16 cellular contexts compared by ENCODE assay signal in genomic region chr2:74044999-74045398, GRCh38.
DNase-seq lines count a peak whose midpoint lies in the region; ATAC-seq and TF ChIP-seq lines count a peak whose summit lies in the region.
"Had no signal": no experiment of that assay in that cellular context is flagged by ENCODE, and none has a peak within 500 bp of the region (broad histone marks: within the 10 kb centered on the region; RNA-seq: fewer than 3 reads in every experiment).

No MANE protein-coding gene starts in this region.

- peak overlapping the region; percentile 64 for H3K27ac Mint-ChIP-seq in activated naive CD8-positive, alpha-beta T cell
- H3K27ac Mint-ChIP-seq in activated naive CD8-positive, alpha-beta T cell treated with anti-CD3 and anti-CD28 coated beads for 36 hours: no peak overlapping the region
- H3K27ac Mint-ChIP-seq in HFFc6: 0 out of 2 replicates have a peak overlapping the region, but pooled peaks have one; percentile 32
- H3K27ac Mint-ChIP-seq: GM23338 had no signal

- H3K9me3 Mint-ChIP-seq in activated naive CD8-positive, alpha-beta T cell (ENCODE audit: low read depth): no peaks in the 10 kb centered on the region
- H3K9me3 Mint-ChIP-seq in activated naive CD8-positive, alpha-beta T cell treated with anti-CD3 and anti-CD28 coated beads for 36 hours: no peaks in the 10 kb centered on the region
- H3K9me3 Mint-ChIP-seq in HFFc6: no peaks in the 10 kb centered on the region
- H3K9me3 Mint-ChIP-seq: CD14-positive monocyte, GM23338 had no signal

- no peak overlapping the region for H3K4me3 ChIP-seq in fibroblast of mammary gland (ENCODE audit: control insufficient read depth, low read depth, low read length)
- H3K4me3 ChIP-seq: A549, GM23338, K562 had no signal

- peaks cover 53% of the 10 kb centered on the region for H3K4me1 Mint-ChIP-seq in activated naive CD8-positive, alpha-beta T cell (ENCODE audit: low read depth)
- H3K4me1 Mint-ChIP-seq in activated naive CD8-positive, alpha-beta T cell treated with anti-CD3 and anti-CD28 coated beads for 36 hours: peaks cover 38% of the 10 kb centered on the region
- H3K4me1 Mint-ChIP-seq in HFFc6 (ENCODE audit: low read depth): peaks cover 11% of the 10 kb centered on the region

- no peak for DNase-seq in activated naive CD8-positive, alpha-beta T cell treated with anti-CD3 and anti-CD28 coated beads for 36 hours
- no peak for DNase-seq in HFFc6
- peak; percentile 4 for DNase-seq in fibroblast of mammary gland (ENCODE audit: low read depth)
- DNase-seq in left lobe of liver (ENCODE audit: low spot score): no peak
- no peak for DNase-seq in SIG-M5 treated with dmso at 0.1 percent for 504 hours (lab: John Stamatoyannopoulos, UW; ENCODE audit: unreplicated experiment)
- DNase-seq: BE2C, Calu3, DMS153, DMS79 treated with DMSO at 0.1 percent for 48 hours, H7 had no signal

- no peaks in the 10 kb centered on the region for H3K27me3 Mint-ChIP-seq in activated naive CD8-positive, alpha-beta T cell
- no peaks in the 10 kb centered on the region for H3K27me3 Mint-ChIP-seq in activated naive CD8-positive, alpha-beta T cell treated with anti-CD3 and anti-CD28 coated beads for 36 hours
- no peaks in the 10 kb centered on the region; the same call in 1 of the 2 replicates for H3K27me3 Mint-ChIP-seq in HFFc6 (ENCODE audit: insufficient read depth)

- ATAC-seq in GM19397 (IDR thresholded peaks at IDR 0.05; ENCODE audit: unreplicated experiment): no peak
- no peak for ATAC-seq in left lobe of liver
- ATAC-seq: A549, GM23338, K562 had no signal

- no peak for TF ChIP-seq CTCF in HFFc6 (IDR thresholded peaks at IDR 0.05)
- TF ChIP-seq CTCF in fibroblast of mammary gland (conservative IDR thresholded peaks at IDR 0.05; ENCODE audit: control insufficient read depth, insufficient read depth, low read depth, low read length): no peak

- peaks cover 7% of the 10 kb centered on the region for H3K36me3 Mint-ChIP-seq in activated naive CD8-positive, alpha-beta T cell
- peaks cover 22% of the 10 kb centered on the region for H3K36me3 Mint-ChIP-seq in activated naive CD8-positive, alpha-beta T cell treated with anti-CD3 and anti-CD28 coated beads for 36 hours
- peaks cover 8% of the 10 kb centered on the region for H3K36me3 Mint-ChIP-seq in HFFc6 (ENCODE audit: low read depth)

- no peak overlapping the region for H3K4me3 Mint-ChIP-seq in activated naive CD8-positive, alpha-beta T cell
- H3K4me3 Mint-ChIP-seq in activated naive CD8-positive, alpha-beta T cell treated with anti-CD3 and anti-CD28 coated beads for 36 hours: no peak overlapping the region
- H3K4me3 Mint-ChIP-seq in HFFc6: no peak overlapping the region
- H3K4me3 Mint-ChIP-seq: CD14-positive monocyte, GM23338 had no signal
